ENCODE assay signal across 1 cellular context in genomic region chr19:45523642-45524256, GRCh38.
A peak's percentile ranks its signal among the peaks of the same experiment; 100 is the strongest.
TF ChIP-seq lines count a peak whose summit lies in the region.

No MANE protein-coding gene starts in this region.

TF ChIP-seq in HepG2, 621 proteins besides CTCF, POLR2A, EP300 and RAD21 (continued from another document and continues in another):
- TF ChIP-seq, protein P1, sequence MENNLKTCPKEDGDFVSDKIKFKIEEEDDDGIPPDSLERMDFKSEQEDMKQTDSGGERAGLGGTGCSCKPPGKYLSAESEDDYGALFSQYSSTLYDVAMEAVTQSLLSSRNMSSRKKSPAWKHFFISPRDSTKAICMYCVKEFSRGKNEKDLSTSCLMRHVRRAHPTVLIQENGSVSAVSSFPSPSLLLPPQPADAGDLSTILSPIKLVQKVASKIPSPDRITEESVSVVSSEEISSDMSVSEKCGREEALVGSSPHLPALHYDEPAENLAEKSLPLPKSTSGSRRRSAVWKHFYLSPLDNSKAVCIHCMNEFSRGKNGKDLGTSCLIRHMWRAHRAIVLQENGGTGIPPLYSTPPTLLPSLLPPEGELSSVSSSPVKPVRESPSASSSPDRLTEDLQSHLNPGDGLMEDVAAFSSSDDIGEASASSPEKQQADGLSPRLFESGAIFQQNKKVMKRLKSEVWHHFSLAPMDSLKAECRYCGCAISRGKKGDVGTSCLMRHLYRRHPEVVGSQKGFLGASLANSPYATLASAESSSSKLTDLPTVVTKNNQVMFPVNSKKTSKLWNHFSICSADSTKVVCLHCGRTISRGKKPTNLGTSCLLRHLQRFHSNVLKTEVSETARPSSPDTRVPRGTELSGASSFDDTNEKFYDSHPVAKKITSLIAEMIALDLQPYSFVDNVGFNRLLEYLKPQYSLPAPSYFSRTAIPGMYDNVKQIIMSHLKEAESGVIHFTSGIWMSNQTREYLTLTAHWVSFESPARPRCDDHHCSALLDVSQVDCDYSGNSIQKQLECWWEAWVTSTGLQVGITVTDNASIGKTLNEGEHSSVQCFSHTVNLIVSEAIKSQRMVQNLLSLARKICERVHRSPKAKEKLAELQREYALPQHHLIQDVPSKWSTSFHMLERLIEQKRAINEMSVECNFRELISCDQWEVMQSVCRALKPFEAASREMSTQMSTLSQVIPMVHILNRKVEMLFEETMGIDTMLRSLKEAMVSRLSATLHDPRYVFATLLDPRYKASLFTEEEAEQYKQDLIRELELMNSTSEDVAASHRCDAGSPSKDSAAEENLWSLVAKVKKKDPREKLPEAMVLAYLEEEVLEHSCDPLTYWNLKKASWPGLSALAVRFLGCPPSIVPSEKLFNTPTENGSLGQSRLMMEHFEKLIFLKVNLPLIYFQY (CRISPR knock-in tag; IDR thresholded peaks at IDR 0.05; ENCODE audit: borderline replicate concordance): peak; percentile 36; the same call in 1 of the 2 replicates
- TF ChIP-seq ZNF746 (CRISPR knock-in tag; IDR thresholded peaks at IDR 0.05) (no peak), RFXANK (CRISPR knock-in tag; IDR thresholded peaks at IDR 0.05) (no peak), POLR2AphosphoS5 (IDR thresholded peaks at IDR 0.05; ENCODE audit: low read depth, low read length) (no peak), SALL1 (CRISPR knock-in tag; IDR thresholded peaks at IDR 0.05) (peak; percentile 44; the same call in 1 of the 2 replicates), U2AF2 (IDR thresholded peaks at IDR 0.05; ENCODE audit: low read depth, low read length) (no peak), ZBTB40 (IDR thresholded peaks at IDR 0.05) (no peak), ZBTB40 (CRISPR knock-in tag; IDR thresholded peaks at IDR 0.05) (no peak), SMC3 (IDR thresholded peaks at IDR 0.05; ENCODE audit: low read length) (peak; percentile 80), ZFP41 (CRISPR knock-in tag; IDR thresholded peaks at IDR 0.05; ENCODE audit: borderline replicate concordance) (no peak), POGK (CRISPR knock-in tag; conservative IDR thresholded peaks at IDR 0.05) (peak; percentile 40; the same call in 1 of the 2 replicates), ARNT2 (CRISPR knock-in tag; IDR thresholded peaks at IDR 0.05; ENCODE audit: low read depth) (no peak), ZFP36 (IDR thresholded peaks at IDR 0.05; ENCODE audit: borderline replicate concordance, low read depth, low read length, partially characterized antibody) (no peak), BHLHE40 (IDR thresholded peaks at IDR 0.05; ENCODE audit: low read length) (no peak), NCOA2 (CRISPR knock-in tag; IDR thresholded peaks at IDR 0.05) (0 out of 2 replicates have a peak, but pooled peaks have one; percentile 23), HOXA3 (CRISPR knock-in tag; IDR thresholded peaks at IDR 0.05) (no peak; the same call in 1 of the 2 replicates), SMARCC2 (IDR thresholded peaks at IDR 0.05) (no peak), GMEB1 (CRISPR knock-in tag; IDR thresholded peaks at IDR 0.05; ENCODE audit: borderline replicate concordance) (peak; percentile 37; the same call in 1 of the 2 replicates), MED1 (CRISPR knock-in tag; IDR thresholded peaks at IDR 0.05) (no peak), ZNF33A (CRISPR knock-in tag; IDR thresholded peaks at IDR 0.05; ENCODE audit: borderline replicate concordance) (no peak), ZNF883 (CRISPR knock-in tag; IDR thresholded peaks at IDR 0.05; ENCODE audit: not compliant biosample characterization) (no peak), MEF2D (CRISPR knock-in tag; IDR thresholded peaks at IDR 0.05) (no peak), ZNF687 (CRISPR knock-in tag; IDR thresholded peaks at IDR 0.05) (0 out of 2 replicates have a peak, but pooled peaks have one; percentile 25), DZIP1 (CRISPR knock-in tag; IDR thresholded peaks at IDR 0.05) (no peak)
